Comparison of ENCODE assay signal across 20 cellular contexts in genomic region chr10:14016942-14017341, GRCh38.
"Had no signal": no experiment of that assay in that cellular context is flagged by ENCODE, and none has a peak within 500 bp of the region (broad histone marks: within the 10 kb centered on the region; RNA-seq: fewer than 3 reads in every experiment).

No MANE protein-coding gene starts in this region.

- H3K4me1 ChIP-seq: ascending aorta, foreskin keratinocyte, prostate gland had no signal

- H3K4me3 Mint-ChIP-seq: activated T-cell treated with anti-CD3 and anti-CD28 coated beads, Interleukin-2, amount 50 U/mL, for 72 hours; effector memory CD8-positive, alpha-beta T cell; stimulated activated naive CD8-positive, alpha-beta T cell treated with anti-CD3 and anti-CD28 coated beads, Interleukin-15, amount 100 ng/mL, for 72 hours had no signal

- H3K9me3 ChIP-seq: ascending aorta, prostate gland, right atrium auricular region, suprapubic skin had no signal

- ATAC-seq: activated T-cell treated with anti-CD3 and anti-CD28 coated beads, Interleukin-2, amount 50 U/mL, for 72 hours; effector memory CD8-positive, alpha-beta T cell; foreskin keratinocyte; stimulated activated naive CD8-positive, alpha-beta T cell treated with anti-CD3 and anti-CD28 coated beads, Interleukin-15, amount 100 ng/mL, for 72 hours had no signal

- H3K27ac Mint-ChIP-seq: activated T-cell treated with anti-CD3 and anti-CD28 coated beads, Interleukin-2, amount 50 U/mL, for 72 hours; effector memory CD8-positive, alpha-beta T cell; stimulated activated naive CD8-positive, alpha-beta T cell treated with anti-CD3 and anti-CD28 coated beads, Interleukin-15, amount 100 ng/mL, for 72 hours had no signal

- H3K36me3 ChIP-seq: ascending aorta, esophagus squamous epithelium, prostate gland, right atrium auricular region, suprapubic skin, WERI-Rb-1 had no signal

- DNase-seq: activated CD4-positive, alpha-beta T cell treated with anti-CD3 and anti-CD28 coated beads for 1 hour; activated effector memory CD4-positive, alpha-beta T cell treated with anti-CD3 and anti-CD28 coated beads, Interleukin-2, amount 50 U/mL, for 16 hours; activated naive CD4-positive, alpha-beta T cell treated with anti-CD3 and anti-CD28 coated beads, Interleukin-2, amount 50 U/mL, for 16 hours; activated T-cell treated with anti-CD3 and anti-CD28 coated beads, Interleukin-2, amount 50 U/mL, for 72 hours; dermis blood vessel endothelial cell; effector memory CD8-positive, alpha-beta T cell; esophagus squamous epithelium; foreskin keratinocyte; stimulated activated CD4-positive, alpha-beta T cell treated with anti-CD3 and anti-CD28 coated beads, Interleukin-2, amount 100 ng/mL, for 48 hours; stimulated activated naive CD8-positive, alpha-beta T cell treated with anti-CD3 and anti-CD28 coated beads, Interleukin-15, amount 100 ng/mL, for 72 hours; SW 1271; T-helper 2 cell; trophoblast cell; WERI-Rb-1 had no signal

- H3K4me3 ChIP-seq: ascending aorta, esophagus squamous epithelium, prostate gland, right atrium auricular region, skin epidermis, suprapubic skin had no signal

- H3K27me3 ChIP-seq: ascending aorta, foreskin keratinocyte, right atrium auricular region, suprapubic skin had no signal

- FAIRE-seq: keratinocyte had no signal

- H3K27ac ChIP-seq: ascending aorta, esophagus squamous epithelium, foreskin keratinocyte, prostate gland, right atrium auricular region, suprapubic skin, WERI-Rb-1 had no signal
